In the genomic region with DNA sequence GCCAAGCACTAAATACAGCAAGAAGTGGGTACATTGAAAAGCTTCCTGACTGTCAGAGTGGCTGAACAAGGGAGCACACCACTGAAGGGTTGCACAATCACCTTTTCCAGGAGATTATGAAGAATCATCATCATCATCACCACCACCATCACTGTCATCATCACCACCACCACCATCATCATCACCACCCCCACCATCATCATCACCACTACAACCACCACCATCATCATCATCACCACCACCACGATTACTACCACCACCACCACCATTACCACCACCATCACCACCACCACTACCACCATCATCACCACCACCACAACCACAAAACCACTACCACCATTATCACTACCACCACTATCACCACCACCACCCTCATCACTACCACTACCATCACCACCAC, we compare ENCODE assay signal across 24 cellular contexts.
"Had no signal": no experiment of that assay in that cellular context is flagged by ENCODE, and none has a peak within 500 bp of the region (broad histone marks: within the 10 kb centered on the region; RNA-seq: fewer than 3 reads in every experiment).

No MANE protein-coding gene starts in this region.

- H3K27ac Mint-ChIP-seq: T-helper 17 cell, WTC11 had no signal

- H3K4me1 Mint-ChIP-seq: T-helper 17 cell had no signal

- H3K4me3 Mint-ChIP-seq: T-helper 17 cell, WTC11 had no signal

- DNase-seq: activated CD4-positive, alpha-beta T cell treated with anti-CD3 and anti-CD28 coated beads for 48 hours; activated CD4-positive, alpha-beta T cell treated with anti-CD3 and anti-CD28 coated beads, Interleukin-2, amount 50 U/mL, for 4 hours; activated CD4-positive, CD25-positive, alpha-beta regulatory T cell treated with anti-CD3 and anti-CD28 coated beads, Interleukin-2, amount 50 U/mL, for 72 hours; activated CD8-positive, alpha-beta memory T cell treated with anti-CD3 and anti-CD28 coated beads for 24 hours; activated naive CD4-positive, alpha-beta T cell treated with anti-CD3 and anti-CD28 coated beads, Interleukin-2, amount 50 U/mL, for 16 hours; activated T-cell treated with anti-CD3 and anti-CD28 coated beads, Interleukin-2, amount 50 U/mL, for 48 hours; amniotic stem cell; body of pancreas; central memory CD4-positive, alpha-beta T cell; MG63; MV-4-11; NCI-H1092 treated with DMSO at 0.1 percent for 48 hours; NCI-H1436; NCI-H1694 treated with DMSO at 0.1 percent for 48 hours; NCI-H2029 treated with DMSO at 0.1 percent for 48 hours; NCI-H345; NCI-H510A; NCI-H526 treated with DMSO at 0.1 percent for 48 hours; NCI-H82; SIG-M5; T-helper 17 cell; T-helper 9 cell had no signal

- ATAC-seq: body of pancreas, T-helper 17 cell, WTC11 had no signal

- FAIRE-seq: bronchial epithelial cell had no signal
